16 cellular contexts compared by ENCODE assay signal in genomic region chr1:218349365-218350021, GRCh38. TPM values are rescaled to one million over a fixed set of nuclear protein-coding genes. Genes with fewer than 3 reads are reported as not detected.
DNase-seq lines count a peak whose midpoint lies in the region; ATAC-seq, FAIRE-seq and TF ChIP-seq lines count a peak whose summit lies in the region.
"Had no signal": no experiment of that assay in that cellular context is flagged by ENCODE, and none has a peak within 500 bp of the region (broad histone marks: within the 10 kb centered on the region; RNA-seq: fewer than 3 reads in every experiment).

No MANE protein-coding gene starts in this region.

- H3K27ac ChIP-seq in BLaER1 (no peak overlapping the region), Panc1 (ENCODE audit: low read length) (peak overlapping the region; percentile 100), psoas muscle (peak overlapping the region; percentile 89)

- intact Hi-C loops in Panc1 (cut with micrococcal nuclease; ENCODE audit: unreplicated experiment) (loop anchor here (5.0 to 10.0 kb wide), 2 partner anchors 113 to 325 kb away; no protein-coding TSS in a partner anchor), psoas muscle (cut with DNase I) (loop anchor here (2.0 to 10.0 kb wide), 5 partner anchors 88 to 825 kb away; partner anchors contain the start of gene LYPLAL1 (in 1 of the 2))

- no peak for TF ChIP-seq POLR2A in H54 (IDR thresholded peaks at IDR 0.05; ENCODE audit: low read depth, low read length)

- no peak for TF ChIP-seq CTCF in Panc1 (IDR thresholded peaks at IDR 0.05)
- no peak for TF ChIP-seq CTCF in psoas muscle (IDR thresholded peaks at IDR 0.05)

- no peak for FAIRE-seq in H54 (lab: Jason Lieb, UNC)

- CTCF ChIA-PET in Panc1 (lab: Charles Lee) = no interaction called here

- no TSS peak for BruUV-seq in Panc1 (replicated peaks; lab: Mats Ljungman, UMichigan)

- peak overlapping the region; percentile 84 for H3K4me2 ChIP-seq in BLaER1

- DNase-seq in Panc1 (ENCODE audit: low read depth, low spot score) = no peak
- peak; percentile 39 for DNase-seq in fibroblast of peridontal ligament (ENCODE audit: extremely low read depth)
- no peak for DNase-seq in psoas muscle
- DNase-seq in stimulated activated CD4-positive, alpha-beta T cell treated with anti-CD3 and anti-CD28 coated beads, Interleukin-2, amount 100 ng/mL, for 24 hours = no peak
- no peak for DNase-seq in H54 (ENCODE audit: insufficient read length, low spot score)
- DNase-seq: activated naive CD8-positive, alpha-beta T cell treated with anti-CD3 and anti-CD28 coated beads for 36 hours; CD8-positive, alpha-beta T cell; effector memory CD4-positive, alpha-beta T cell; NCI-H510A; stimulated activated CD4-positive, alpha-beta T cell treated with anti-CD3 and anti-CD28 coated beads, Interleukin-4, amount 100 ng/mL, for 1 hour; T-helper 1 cell had no signal

- H3K36me3 ChIP-seq in BLaER1 (no peaks in the 10 kb centered on the region), Panc1 (ENCODE audit: control insufficient read depth, insufficient read depth, low read length) (no peaks in the 10 kb centered on the region), psoas muscle (ENCODE audit: insufficient read depth in 1 of 2, low read depth in 1 of 2) (no peaks in the 10 kb centered on the region)

- H4K20me1 ChIP-seq in BLaER1 = peaks cover 44% of the 10 kb centered on the region

- 14 to 25% (median 18%) methylated on average over 5 of the region's 5 CpGs for WGBS in psoas muscle, 3 donors

- no peak overlapping the region for H3K9ac ChIP-seq in BLaER1

- H3K27me3 ChIP-seq in BLaER1 = peaks cover 62% of the 10 kb centered on the region
- no peaks in the 10 kb centered on the region for H3K27me3 ChIP-seq in Panc1 (ENCODE audit: control insufficient read depth, insufficient read depth, low read length)
- no peaks in the 10 kb centered on the region for H3K27me3 ChIP-seq in psoas muscle (ENCODE audit: insufficient read depth in 3 of 3, low read length in 2 of 3)

- POLR2A ChIA-PET in Panc1 (lab: Charles Lee) = interaction anchor here (0.6 to 1.0 kb wide), 2 partner anchors 27 to 379 kb away, joined by 4 read pairs; no protein-coding TSS in a partner anchor

- H3K9me3 ChIP-seq in BLaER1 (no peaks in the 10 kb centered on the region), Panc1 (ENCODE audit: control insufficient read depth, insufficient read depth, low read depth, low read length) (no peaks in the 10 kb centered on the region), psoas muscle (no peaks in the 10 kb centered on the region)

- in situ Hi-C loops in Panc1 (cut with HindIII; ENCODE audit: low pct_unique_long_range_greater_than_20kb, low sequenced_read_pairs) = no loop called here

- H3K4me1 ChIP-seq in BLaER1 = peaks cover 67% of the 10 kb centered on the region
- H3K4me1 ChIP-seq in Panc1 (ENCODE audit: control insufficient read depth, insufficient read depth, low read length) = peaks cover 52% of the 10 kb centered on the region
- peaks cover 39% of the 10 kb centered on the region for H3K4me1 ChIP-seq in psoas muscle

- ATAC-seq in Panc1 = no peak
- no peak for ATAC-seq in psoas muscle
- no peak for ATAC-seq in HG02588 (IDR thresholded peaks at IDR 0.05; ENCODE audit: unreplicated experiment)
- ATAC-seq in GM18909 (IDR thresholded peaks at IDR 0.05; ENCODE audit: poor library complexity, unreplicated experiment) = no peak
- ATAC-seq: CD8-positive, alpha-beta T cell; HCT116 had no signal

- H3K4me3 ChIP-seq in BLaER1 (no peak overlapping the region), Panc1 (ENCODE audit: low read depth in 2 of 2, low read length in 2 of 2) (peak overlapping the region; percentile 97 to 98), psoas muscle (peak overlapping the region; percentile 73)

RNA-seq across cellular contexts. Expression of gene TGFB2, which starts 4.4 kb away (rescaled TPM):
- 58.9 TPM for total RNA-seq in Panc1 (2021; ENCODE audit: unreplicated experiment)
- polyA plus RNA-seq in Panc1 (2012; ENCODE audit: insufficient read length) = 26.8 TPM
- 10 to 100 TPM in 2 of 4 donors, 1 to 10 TPM in 2; 5.1 to 35.4 (median 15.4) TPM for total RNA-seq in psoas muscle
- 1 to 10 TPM in 2 of 3 donors, under 1 TPM in 1; 0.43 to 4.9 (median 1.9) TPM for polyA plus RNA-seq in psoas muscle
- total RNA-seq: activated CD8-positive, alpha-beta memory T cell treated with anti-CD3 and anti-CD28 coated beads for 36 hours; CD8-positive, alpha-beta T cell had no signal
